ENCODE assay signal across 24 cellular contexts in the genomic region with DNA sequence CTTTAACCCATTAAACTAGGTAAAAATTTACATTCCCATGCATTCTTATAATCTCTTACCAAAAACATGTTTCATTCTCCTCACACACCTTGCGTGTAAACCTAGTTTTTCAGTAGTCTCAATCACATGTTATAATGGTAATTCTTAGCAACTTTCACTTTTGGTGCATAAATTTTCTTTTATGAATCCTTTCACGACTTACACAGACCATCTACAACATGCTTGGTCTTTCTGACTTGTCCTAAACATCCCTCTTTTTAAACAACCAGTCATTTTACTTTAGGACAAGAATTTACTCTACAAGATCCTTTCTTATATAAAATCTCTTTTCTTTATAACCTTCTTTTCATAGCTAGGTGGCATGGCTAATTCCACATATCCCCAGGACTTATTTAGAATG. TPM values are rescaled to one million over a fixed set of nuclear protein-coding genes. Genes with fewer than 3 reads are reported as not detected.
DNase-seq lines count a peak whose midpoint lies in the region; ATAC-seq and TF ChIP-seq lines count a peak whose summit lies in the region.
"Had no signal": no experiment of that assay in that cellular context is flagged by ENCODE, and none has a peak within 500 bp of the region (broad histone marks: within the 10 kb centered on the region; RNA-seq: fewer than 3 reads in every experiment).

No MANE protein-coding gene starts in this region.

- H3F3A ChIP-seq in PC-3 (ENCODE audit: low read length, unreplicated experiment): no peaks in the 10 kb centered on the region

- no peaks in the 10 kb centered on the region for H3K27me3 ChIP-seq in PC-3 (ENCODE audit: low read length)
- H3K27me3 ChIP-seq: BLaER1, body of pancreas, esophagus squamous epithelium, sigmoid colon, suprapubic skin, uterus had no signal

- BruUV-seq in PC-3 (replicated peaks; lab: Mats Ljungman, UMichigan): no TSS peak

- no peaks in the 10 kb centered on the region for H3K9me3 ChIP-seq in HEK293 (ENCODE audit: control insufficient read depth, insufficient read depth, low read depth, low read length)
- peaks cover 19% of the 10 kb centered on the region for H3K9me3 ChIP-seq in PC-3 (ENCODE audit: low read length)
- H3K9me3 ChIP-seq: body of pancreas, suprapubic skin, uterus had no signal

- H2AFZ ChIP-seq in PC-3 (ENCODE audit: low read length): no peak overlapping the region

- H3K27ac ChIP-seq in HEK293 (ENCODE audit: extremely low read depth, low read depth, low read length) (no peak overlapping the region), PC-3 (ENCODE audit: low read length) (no peak overlapping the region)
- H3K27ac ChIP-seq: BLaER1, body of pancreas, esophagus squamous epithelium, sigmoid colon, suprapubic skin, uterus had no signal

- H3K4me1 ChIP-seq in HEK293 (ENCODE audit: control insufficient read depth, insufficient read depth, low read length): no peaks in the 10 kb centered on the region
- H3K4me1 ChIP-seq in PC-3 (ENCODE audit: insufficient read depth, low read length): no peaks in the 10 kb centered on the region
- H3K4me1 ChIP-seq: BLaER1, body of pancreas, esophagus squamous epithelium, HAP-1, sigmoid colon, suprapubic skin, uterus had no signal

- H3K36me3 ChIP-seq in HEK293 (ENCODE audit: control insufficient read depth in 2 of 2, insufficient read depth in 1 of 2, low read length in 2 of 2) (no peaks in the 10 kb centered on the region), PC-3 (ENCODE audit: low read depth, low read length) (peaks cover 9% of the 10 kb centered on the region; the same call in 1 of the 2 replicates)
- H3K36me3 ChIP-seq: BLaER1, esophagus squamous epithelium, HAP-1, sigmoid colon, suprapubic skin, uterus had no signal

- ATAC-seq in PC-3: no peak
- ATAC-seq: activated CD4-positive, alpha-beta T cell treated with anti-CD3 and anti-CD28 coated beads for 36 hours; body of pancreas; effector memory CD8-positive, alpha-beta T cell; left cardiac atrium; natural killer cell; T-cell had no signal

- no peaks in the 10 kb centered on the region for H3K9me2 ChIP-seq in PC-3 (replicated peaks; ENCODE audit: low read length)

- CTCF ChIA-PET in HEK293 (lab: Yijun Ruan, JAX) (interaction anchor here (0.6 kb wide), 1 partner anchor 12 kb away, joined by 3 read pairs; no protein-coding TSS in a partner anchor), PC-3 (lab: Charles Lee) (no interaction called here)

- H3K79me2 ChIP-seq in PC-3 (ENCODE audit: low read length): no peaks in the 10 kb centered on the region

- DNase-seq in DMS53 (lab: John Stamatoyannopoulos, UW): peak; percentile 67
- DNase-seq in DMS53 treated with DMSO at 0.1 percent for 48 hours (lab: John Stamatoyannopoulos, UW; ENCODE audit: unreplicated experiment): no peak
- DNase-seq in PC-3: peak; percentile 33
- DNase-seq in fibroblast of villous mesenchyme (ENCODE audit: low read depth): peak; percentile 17
- DNase-seq in nucleus accumbens (lab: John Stamatoyannopoulos, UW): no peak
- DNase-seq in putamen (ENCODE audit: low spot score): no peak
- no peak for DNase-seq in kidney glomerular epithelial cell (lab: John Stamatoyannopoulos, UW)
- DNase-seq: 8988T; activated CD4-positive, alpha-beta T cell treated with anti-CD3 and anti-CD28 coated beads for 36 hours; body of pancreas; effector memory CD8-positive, alpha-beta T cell; esophagus squamous epithelium; left cardiac atrium; natural killer cell; NCI-H2081; NCI-H524; SHP77; sigmoid colon; T-cell; uterus had no signal

- no peak overlapping the region for H3K9ac ChIP-seq in PC-3 (ENCODE audit: low read length)
- H3K9ac ChIP-seq: BLaER1 had no signal

- intact Hi-C loops in PC-3 (cut with micrococcal nuclease): no loop called here

- H4K20me1 ChIP-seq in PC-3 (ENCODE audit: low read length): no peaks in the 10 kb centered on the region
- H4K20me1 ChIP-seq: BLaER1 had no signal

- H3K4me3 ChIP-seq in HEK293 (ENCODE audit: low read depth, low read length): no peak overlapping the region
- no peak overlapping the region for H3K4me3 ChIP-seq in PC-3 (ENCODE audit: low read length)
- no peak overlapping the region for H3K4me3 ChIP-seq in fibroblast of villous mesenchyme (ENCODE audit: low read depth, low read length)
- H3K4me3 ChIP-seq: BLaER1, body of pancreas, esophagus squamous epithelium, HAP-1, sigmoid colon, suprapubic skin, uterus had no signal

- no peak overlapping the region for H3K4me2 ChIP-seq in PC-3 (ENCODE audit: low read length)
- H3K4me2 ChIP-seq: BLaER1 had no signal

- TF ChIP-seq CTCF in HEK293 (tag by site-specific recombination; IDR thresholded peaks at IDR 0.05) (no peak), PC-3 (conservative IDR thresholded peaks at IDR 0.05; ENCODE audit: low read depth, low read length) (no peak), fibroblast of villous mesenchyme (IDR thresholded peaks at IDR 0.05; ENCODE audit: insufficient read depth, low read depth, low read length) (no peak)

- POLR2A ChIA-PET in HEK293 (lab: Yijun Ruan, JAX): no interaction called here
- POLR2A ChIA-PET in PC-3 (lab: Charles Lee; ENCODE audit: unreplicated experiment): no interaction called here

TF ChIP-seq in HEK293, 187 proteins besides CTCF, POLR2A, EP300 and RAD21 (continues in another document):
- no peak for TF ChIP-seq ZNF274 (IDR thresholded peaks at IDR 0.05; ENCODE audit: low read length)
- TF ChIP-seq ZNF274 (tag by site-specific recombination; IDR thresholded peaks at IDR 0.05; ENCODE audit: borderline replicate concordance): no peak
- no peak for TF ChIP-seq ZNF157 (tag by site-specific recombination; IDR thresholded peaks at IDR 0.05)
- TF ChIP-seq ZNF560 (tag by site-specific recombination; IDR thresholded peaks at IDR 0.05; ENCODE audit: borderline replicate concordance): no peak
- TF ChIP-seq ZNF629 (tag by site-specific recombination; IDR thresholded peaks at IDR 0.05): no peak
- no peak for TF ChIP-seq ZNF792 (tag by site-specific recombination; IDR thresholded peaks at IDR 0.05)
- TF ChIP-seq, protein P1, sequence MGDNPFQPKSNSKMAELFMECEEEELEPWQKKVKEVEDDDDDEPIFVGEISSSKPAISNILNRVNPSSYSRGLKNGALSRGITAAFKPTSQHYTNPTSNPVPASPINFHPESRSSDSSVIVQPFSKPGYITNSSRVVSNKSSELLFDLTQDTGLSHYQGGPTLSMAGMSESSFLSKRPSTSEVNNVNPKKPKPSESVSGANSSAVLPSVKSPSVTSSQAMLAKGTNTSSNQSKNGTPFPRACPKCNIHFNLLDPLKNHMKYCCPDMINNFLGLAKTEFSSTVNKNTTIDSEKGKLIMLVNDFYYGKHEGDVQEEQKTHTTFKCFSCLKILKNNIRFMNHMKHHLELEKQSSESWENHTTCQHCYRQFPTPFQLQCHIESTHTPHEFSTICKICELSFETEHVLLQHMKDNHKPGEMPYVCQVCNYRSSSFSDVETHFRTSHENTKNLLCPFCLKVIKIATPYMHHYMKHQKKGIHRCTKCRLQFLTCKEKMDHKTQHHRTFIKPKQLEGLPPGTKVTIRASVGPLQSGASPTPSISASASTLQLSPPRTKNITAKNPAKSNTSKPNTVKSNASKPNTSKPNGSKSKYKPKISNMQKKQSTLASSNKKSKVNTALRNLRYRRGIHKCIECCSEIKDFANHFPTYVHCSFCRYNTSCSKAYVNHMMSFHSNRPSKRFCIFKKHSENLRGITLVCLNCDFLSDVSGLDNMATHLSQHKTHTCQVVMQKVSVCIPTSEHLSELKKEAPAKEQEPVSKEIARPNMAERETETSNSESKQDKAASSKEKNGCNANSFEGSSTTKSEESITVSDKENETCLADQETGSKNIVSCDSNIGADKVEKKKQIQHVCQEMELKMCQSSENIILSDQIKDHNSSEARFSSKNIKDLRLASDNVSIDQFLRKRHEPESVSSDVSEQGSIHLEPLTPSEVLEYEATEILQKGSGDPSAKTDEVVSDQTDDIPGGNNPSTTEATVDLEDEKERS (tag by site-specific recombination; IDR thresholded peaks at IDR 0.05): peak; percentile 91
- 0 out of 2 replicates have a peak, but pooled peaks have one; percentile 45 for TF ChIP-seq ZNF518A (tag by site-specific recombination; conservative IDR thresholded peaks at IDR 0.05; ENCODE audit: low read depth)

RNA-seq across cellular contexts. Expression of gene FBXL13, which starts 25.8 kb away (rescaled TPM):
- total RNA-seq in PC-3 (2014; rRNA removed) (1.1 TPM in 1 of 2 replicates, not detected in the other), fibroblast of villous mesenchyme (1.3 and 2.2 TPM in 2 replicates)

RNA-seq across cellular contexts. Expression of gene ARMC10, which starts 26.1 kb away (rescaled TPM):
- total RNA-seq in PC-3 (2014; rRNA removed) (21.7 and 23.3 TPM in 2 replicates), fibroblast of villous mesenchyme (25.8 and 35.0 TPM in 2 replicates)

Comparison
In these comparisons a context has a peak if more than half of its experiments do, and no peak if none do; other contexts are left out.
1. DNase-seq: peak in DMS53 (single experiment), PC-3 (single experiment) and fibroblast of villous mesenchyme (single experiment); none in DMS53 treated with DMSO at 0.1 percent for 48 hours (single experiment), nucleus accumbens (0 of 56), putamen (single experiment) and kidney glomerular epithelial cell (single experiment).